8 cellular contexts compared by ENCODE assay signal in the genomic region with DNA sequence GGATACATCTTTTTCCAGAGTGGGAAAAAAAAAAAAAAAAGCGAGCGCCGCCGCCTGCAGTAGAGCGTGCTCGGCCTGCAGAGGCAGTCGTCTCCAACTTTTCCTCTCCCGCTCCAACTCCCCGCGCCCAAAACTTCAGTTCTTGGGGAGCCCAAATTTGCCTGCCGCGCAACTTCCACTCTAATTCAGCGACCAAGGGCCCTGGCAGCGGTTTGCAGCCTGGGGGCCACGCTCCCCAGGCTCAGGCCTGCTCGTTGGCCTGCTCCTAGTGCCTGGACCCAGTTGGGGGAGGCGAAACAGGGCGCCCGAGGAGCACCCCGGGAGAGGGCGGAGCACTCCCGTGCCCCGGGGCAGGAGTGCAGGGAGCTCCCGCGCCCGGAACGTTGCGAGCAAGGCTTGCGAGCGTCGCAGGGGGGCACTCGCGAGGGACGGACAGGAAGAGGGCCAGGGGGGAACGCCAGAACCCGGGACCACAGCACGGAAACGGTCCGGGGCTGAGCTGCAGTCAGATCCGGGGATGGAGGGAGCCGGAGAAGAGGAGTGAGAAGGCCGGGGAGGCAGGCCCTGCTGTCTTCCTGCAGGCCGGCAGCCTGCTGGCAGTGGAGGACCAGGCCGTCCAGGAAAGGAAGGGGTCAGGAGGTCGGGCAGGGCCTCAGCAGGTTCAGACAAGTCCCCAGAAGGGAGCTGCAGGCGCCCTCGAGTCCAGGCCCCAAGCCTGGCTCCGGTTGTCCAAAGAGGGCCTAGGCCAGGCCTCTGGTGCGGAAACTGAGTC. TPM values are rescaled to one million over a fixed set of nuclear protein-coding genes. Genes with fewer than 3 reads are reported as not detected.
DNase-seq lines count a peak whose midpoint lies in the region; ATAC-seq and TF ChIP-seq lines count a peak whose summit lies in the region.

A gene with protein sequence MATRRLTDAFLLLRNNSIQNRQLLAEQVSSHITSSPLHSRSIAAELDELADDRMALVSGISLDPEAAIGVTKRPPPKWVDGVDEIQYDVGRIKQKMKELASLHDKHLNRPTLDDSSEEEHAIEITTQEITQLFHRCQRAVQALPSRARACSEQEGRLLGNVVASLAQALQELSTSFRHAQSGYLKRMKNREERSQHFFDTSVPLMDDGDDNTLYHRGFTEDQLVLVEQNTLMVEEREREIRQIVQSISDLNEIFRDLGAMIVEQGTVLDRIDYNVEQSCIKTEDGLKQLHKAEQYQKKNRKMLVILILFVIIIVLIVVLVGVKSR (plus strand): TSS at position 508 of the 772 bp plus-strand sequence. CDS start 724 bp downstream, outside the sequence.

- no peaks in the 10 kb centered on the region for H3K27me3 ChIP-seq in hepatocyte

- TF ChIP-seq CTCF in GM13977 (IDR thresholded peaks at IDR 0.05; ENCODE audit: extremely low read depth, insufficient read depth, missing control alignments) (peak; percentile 42), hepatocyte (IDR thresholded peaks at IDR 0.05; ENCODE audit: poor library complexity) (peak; percentile 72)

- H3K36me3 ChIP-seq in hepatocyte (replicated peaks; ENCODE audit: insufficient read depth, low read depth), result no peaks in the 10 kb centered on the region

- peaks cover 48% of the 10 kb centered on the region for H3K79me2 ChIP-seq in hepatocyte

- H2AFZ ChIP-seq in hepatocyte, result peak within 1 kb of the TSS; percentile 98

- peaks cover 24% of the 10 kb centered on the region for H3K4me1 ChIP-seq in hepatocyte (ENCODE audit: insufficient read depth)

- peak; percentile 96 for DNase-seq in GM13977 (ENCODE audit: low spot score)
- peak; percentile 76 for DNase-seq in NCI-H2029 (lab: John Stamatoyannopoulos, UW)
- peak; percentile 76 for DNase-seq in T-helper 9 cell
- peak; percentile 97 for DNase-seq in astrocyte of the hippocampus (ENCODE audit: low read depth, low spot score)
- DNase-seq in hepatocyte (ENCODE audit: low spot score), result peak; percentile 96
- DNase-seq in retina, result peak; percentile 96

- ATAC-seq in HG02938 (IDR thresholded peaks at IDR 0.05; ENCODE audit: unreplicated experiment) (peak; percentile 56), GM18520 (IDR thresholded peaks at IDR 0.05; ENCODE audit: unreplicated experiment) (no peak)

- WGBS in hepatocyte (ENCODE audit: low lambda C conversion rate, missing lambda C conversion rate), result 2% methylated on average over 45 of the region's 49 CpGs

- in situ Hi-C loops in GM13977 (cut with MboI; ENCODE audit: low pct_unique_long_range_greater_than_20kb, low sequenced_read_pairs, unreplicated experiment), result no loop called here

- no peaks in the 10 kb centered on the region for H3K9me2 ChIP-seq in hepatocyte (replicated peaks; ENCODE audit: insufficient read depth)

- H3K4me3 ChIP-seq in hepatocyte, result peak within 1 kb of the TSS; percentile 97

- peaks cover 34% of the 10 kb centered on the region for H4K20me1 ChIP-seq in hepatocyte (ENCODE audit: insufficient read depth, poor library complexity, severe bottlenecking)

- no peaks in the 10 kb centered on the region for H3K9me3 ChIP-seq in hepatocyte (ENCODE audit: low read depth)

- peak within 1 kb of the TSS; percentile 94 for H3K4me2 ChIP-seq in hepatocyte

- H3K27ac ChIP-seq in hepatocyte, result peak within 1 kb of the TSS; percentile 97

RNA-seq across cellular contexts. Expression of the gene that starts here (rescaled TPM):
- 23.2 and 28.5 TPM in 2 replicates for total RNA-seq in hepatocyte
- 39.9 and 41.8 TPM in 2 replicates for polyA plus RNA-seq in hepatocyte
